Comparison of ENCODE assay signal across 31 cellular contexts in the genomic region with DNA sequence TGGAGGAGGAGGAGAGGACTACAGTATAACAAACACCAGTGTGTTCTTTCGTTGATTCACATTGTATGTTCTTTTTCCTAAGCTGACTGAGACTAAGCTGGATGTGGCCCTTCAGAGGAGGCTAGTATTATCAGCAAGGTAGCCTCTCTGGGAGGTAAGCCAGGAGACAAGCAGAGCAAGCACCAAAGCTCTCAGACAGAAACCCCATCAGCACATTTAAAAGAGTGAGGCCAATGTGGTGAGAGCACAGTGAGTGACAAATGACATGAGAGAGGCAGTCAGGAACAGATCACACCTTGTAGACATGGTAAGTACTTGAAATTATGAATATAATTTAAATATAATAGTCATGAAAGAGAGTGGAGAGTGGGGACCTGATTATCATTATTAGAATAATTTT.
"Had no signal": no experiment of that assay in that cellular context is flagged by ENCODE, and none has a peak within 500 bp of the region (broad histone marks: within the 10 kb centered on the region; RNA-seq: fewer than 3 reads in every experiment).

No MANE protein-coding gene starts in this region.

- H3K4me3 ChIP-seq: dorsolateral prefrontal cortex, gastrocnemius medialis, left lung, lung, mucosa of descending colon, neural progenitor cell, ovary, right lobe of liver, thyroid gland, vagina had no signal

- H3K9me3 ChIP-seq: gastrocnemius medialis, left lung, mucosa of descending colon, ovary, right lobe of liver, thyroid gland, vagina had no signal

- H3K36me3 ChIP-seq: ovary had no signal

- H3K4me2 ChIP-seq: neural progenitor cell had no signal

- H3K9me3 Mint-ChIP-seq: endodermal cell; naive B cell; natural killer cell treated with Interleukin-12 subunit alpha and Interleukin-12 subunit beta and Interleukin-15 and Interleukin-18, amount 100 ng/mL, for 72 hours; neural progenitor cell; stimulated activated naive CD8-positive, alpha-beta T cell treated with anti-CD3 and anti-CD28 coated beads, Interleukin-15, amount 100 ng/mL, for 72 hours had no signal

- H3K9ac ChIP-seq: neural progenitor cell had no signal

- H3K4me3 Mint-ChIP-seq: endodermal cell; mesothelial cell of epicardium; naive B cell; natural killer cell treated with Interleukin-12 subunit alpha and Interleukin-12 subunit beta and Interleukin-15 and Interleukin-18, amount 100 ng/mL, for 72 hours; neural progenitor cell; stimulated activated naive CD8-positive, alpha-beta T cell treated with anti-CD3 and anti-CD28 coated beads, Interleukin-15, amount 100 ng/mL, for 72 hours had no signal

- H3K27ac ChIP-seq: dorsolateral prefrontal cortex, epithelial cell of prostate, gastrocnemius medialis, left lung, neural progenitor cell, ovary, right lobe of liver, thyroid gland, vagina had no signal

- H3K27me3 ChIP-seq: dorsolateral prefrontal cortex, gastrocnemius medialis, left lung, neural progenitor cell, ovary, right lobe of liver, thyroid gland, vagina had no signal

- H3K4me1 Mint-ChIP-seq: endodermal cell, neural progenitor cell had no signal

- H2AFZ ChIP-seq: neural progenitor cell had no signal

- DNase-seq: dorsolateral prefrontal cortex; effector CD4-positive, alpha-beta T cell; endodermal cell; foreskin fibroblast; gastrocnemius medialis; head of caudate nucleus; hippocampal formation; left cardiac atrium; left lung; mesenchymal stem cell; mucosa of descending colon; naive B cell; nucleus accumbens; ovary; posterior cingulate gyrus; retina; right lobe of liver; small intestine; stimulated activated CD4-positive, alpha-beta T cell treated with anti-CD3 and anti-CD28 coated beads, Interleukin-15, amount 100 ng/mL, for 24 hours; stimulated activated CD4-positive, alpha-beta T cell treated with anti-CD3 and anti-CD28 coated beads, Interleukin-2, amount 100 ng/mL, for 48 hours; stimulated activated naive CD4-positive, alpha-beta T cell; stimulated activated naive CD8-positive, alpha-beta T cell treated with anti-CD3 and anti-CD28 coated beads, Interleukin-15, amount 100 ng/mL, for 72 hours; thyroid gland; trophoblast cell had no signal

- H3K27me3 Mint-ChIP-seq: naive B cell; natural killer cell treated with Interleukin-12 subunit alpha and Interleukin-12 subunit beta and Interleukin-15 and Interleukin-18, amount 100 ng/mL, for 72 hours; stimulated activated naive CD8-positive, alpha-beta T cell treated with anti-CD3 and anti-CD28 coated beads, Interleukin-15, amount 100 ng/mL, for 72 hours had no signal

- H3K27ac Mint-ChIP-seq: endodermal cell; mesothelial cell of epicardium; natural killer cell treated with Interleukin-12 subunit alpha and Interleukin-12 subunit beta and Interleukin-15 and Interleukin-18, amount 100 ng/mL, for 72 hours; neural progenitor cell had no signal

- H3K4me1 ChIP-seq: left lung, neural progenitor cell, right lobe of liver had no signal

- ATAC-seq: esophagus mucosa; gastrocnemius medialis; left lung; mucosa of descending colon; natural killer cell treated with Interleukin-12 subunit alpha and Interleukin-12 subunit beta and Interleukin-15 and Interleukin-18, amount 100 ng/mL, for 72 hours; right lobe of liver; stimulated activated naive CD8-positive, alpha-beta T cell treated with anti-CD3 and anti-CD28 coated beads, Interleukin-15, amount 100 ng/mL, for 72 hours had no signal
